In genomic region chr11:71304045-71304444, GRCh38 we compare ENCODE assay signal across 22 cellular contexts. TPM values are rescaled to one million over a fixed set of nuclear protein-coding genes. Genes with fewer than 3 reads are reported as not detected.
"Had no signal": no experiment of that assay in that cellular context is flagged by ENCODE, and none has a peak within 500 bp of the region (broad histone marks: within the 10 kb centered on the region; RNA-seq: fewer than 3 reads in every experiment).

No MANE protein-coding gene starts in this region.

- DNase-seq: effector memory CD4-positive, alpha-beta T cell; esophagus squamous epithelium; foreskin melanocyte; glutamatergic neuron; heart right ventricle; hippocampal formation; left cardiac atrium; left ventricle myocardium superior; lower lobe of right lung; naive B cell; small intestine; stimulated activated CD4-positive, alpha-beta T cell treated with anti-CD3 and anti-CD28 coated beads, Interleukin-15, amount 100 ng/mL, for 24 hours; stimulated activated CD4-positive, alpha-beta T cell treated with anti-CD3 and anti-CD28 coated beads, Interleukin-2, amount 100 ng/mL, for 48 hours; stimulated activated naive CD4-positive, alpha-beta T cell treated with Interleukin-2 at 50 U/mL for 16 hours; thyroid gland; trophoblast cell had no signal

- H2AFZ ChIP-seq: parathyroid adenoma had no signal

- ATAC-seq: heart right ventricle; left cardiac atrium; left ventricle myocardium superior; lower lobe of right lung; natural killer cell treated with Interleukin-12 subunit alpha and Interleukin-12 subunit beta and Interleukin-15 and Interleukin-18, amount 100 ng/mL, for 72 hours; right lobe of liver; stimulated activated effector memory CD8-positive, alpha-beta T cell treated with anti-CD3 and anti-CD28 coated beads, Interleukin-12 subunit alpha, Interleukin-12 subunit beta, amount 100 ng/mL, for 72 hours had no signal

- H3K9ac ChIP-seq: parathyroid adenoma had no signal

- H3K36me3 ChIP-seq: esophagus squamous epithelium, heart right ventricle, lower lobe of right lung, right lobe of liver, stomach, thyroid gland had no signal

- H3K4me1 ChIP-seq: heart right ventricle, lower lobe of right lung, parathyroid adenoma had no signal

- H3K9me3 ChIP-seq: esophagus squamous epithelium, heart right ventricle, lower lobe of right lung, right lobe of liver, stomach, thyroid gland had no signal

- H3K4me3 ChIP-seq: esophagus squamous epithelium, heart right ventricle, lower lobe of right lung, right lobe of liver, stomach, thyroid gland had no signal

- H3K27me3 ChIP-seq: right lobe of liver, stomach, thyroid gland had no signal

- H3K27ac ChIP-seq: esophagus squamous epithelium, heart right ventricle, lower lobe of right lung, parathyroid adenoma, right lobe of liver, stomach, thyroid gland had no signal

RNA-seq across cellular contexts. Expression of gene SHANK2, which starts 51.7 kb away (rescaled TPM):
- total RNA-seq: endothelial cell of umbilical vein had no signal
- polyA plus RNA-seq: endothelial cell of umbilical vein had no signal
